In genomic region chr4:120096508-120097297, GRCh38 we compare ENCODE assay signal across 23 cellular contexts.
"Had no signal": no experiment of that assay in that cellular context is flagged by ENCODE, and none has a peak within 500 bp of the region (broad histone marks: within the 10 kb centered on the region; RNA-seq: fewer than 3 reads in every experiment).

No MANE protein-coding gene starts in this region.

- H3K36me3 ChIP-seq: esophagus squamous epithelium, gastrocnemius medialis, left lung, vagina had no signal

- H3K4me1 ChIP-seq: esophagus squamous epithelium, gastrocnemius medialis, left lung, vagina had no signal

- H3K4me3 ChIP-seq: esophagus squamous epithelium, gastrocnemius medialis, left lung, lung, vagina had no signal

- DNase-seq: activated CD4-positive, alpha-beta T cell treated with anti-CD3 and anti-CD28 coated beads, Interleukin-2, amount 10 ng/mL, durations not matched to agents 7 days and 5 days; activated CD8-positive, alpha-beta memory T cell treated with anti-CD3 and anti-CD28 coated beads, Interleukin-2, amount 10 ng/mL, durations not matched to agents 7 days and 5 days; activated CD8-positive, alpha-beta T cell treated with anti-CD3 and anti-CD28 coated beads for 36 hours; activated effector memory CD4-positive, alpha-beta T cell treated with anti-CD3 and anti-CD28 coated beads, Interleukin-2, amount 50 U/mL, for 16 hours; activated naive CD4-positive, alpha-beta T cell treated with anti-CD3 and anti-CD28 coated beads, Interleukin-2, amount 50 U/mL, for 16 hours; activated naive CD8-positive, alpha-beta T cell treated with anti-CD3 and anti-CD28 coated beads, Interleukin-2, amount 50 U/mL, for 24 hours; activated T-cell treated with anti-CD3 and anti-CD28 coated beads for 4 hours; anterior cingulate cortex; effector memory CD4-positive, alpha-beta T cell; esophagus squamous epithelium; gastrocnemius medialis; hippocampal formation; kidney glomerular epithelial cell; left lung; naive B cell; stimulated activated CD4-positive, alpha-beta T cell treated with anti-CD3 and anti-CD28 coated beads, Interleukin-2, amount 100 ng/mL, for 48 hours; stimulated activated CD8-positive, alpha-beta memory T cell treated with anti-CD3 and anti-CD28 coated beads, Interleukin-4, amount 100 ng/mL, for 48 hours; stimulated activated naive B cell treated with anti-CD40 and anti-IgM and Interleukin-4, amounts not matched to agents 10 μg/mL and 1 μg/mL and 100 μg/mL, for 72 hours; T-helper 2 cell had no signal

- H3K9me3 ChIP-seq: esophagus squamous epithelium, gastrocnemius medialis, left lung, vagina had no signal

- H3K27ac ChIP-seq: esophagus squamous epithelium, gastrocnemius medialis, left lung, vagina, VCaP had no signal

- H3K27me3 ChIP-seq: esophagus squamous epithelium, gastrocnemius medialis, left lung, vagina had no signal

- ATAC-seq: activated CD4-positive, CD25-positive, alpha-beta regulatory T cell treated with anti-CD3 and anti-CD28 coated beads, Interleukin-2, amount 50 U/mL, for 24 hours; activated CD8-positive, alpha-beta memory T cell treated with anti-CD3 and anti-CD28 coated beads, Interleukin-2, amount 10 ng/mL, durations not matched to agents 7 days and 5 days; activated CD8-positive, alpha-beta T cell treated with anti-CD3 and anti-CD28 coated beads for 36 hours; activated naive CD8-positive, alpha-beta T cell treated with anti-CD3 and anti-CD28 coated beads, Interleukin-2, amount 50 U/mL, for 24 hours; gastrocnemius medialis; left lung; stimulated activated naive B cell treated with anti-CD40 and anti-IgM and Interleukin-4, amounts not matched to agents 10 μg/mL and 1 μg/mL and 100 μg/mL, for 72 hours had no signal
